Comparison of ENCODE assay signal across 8 cellular contexts in the genomic region with DNA sequence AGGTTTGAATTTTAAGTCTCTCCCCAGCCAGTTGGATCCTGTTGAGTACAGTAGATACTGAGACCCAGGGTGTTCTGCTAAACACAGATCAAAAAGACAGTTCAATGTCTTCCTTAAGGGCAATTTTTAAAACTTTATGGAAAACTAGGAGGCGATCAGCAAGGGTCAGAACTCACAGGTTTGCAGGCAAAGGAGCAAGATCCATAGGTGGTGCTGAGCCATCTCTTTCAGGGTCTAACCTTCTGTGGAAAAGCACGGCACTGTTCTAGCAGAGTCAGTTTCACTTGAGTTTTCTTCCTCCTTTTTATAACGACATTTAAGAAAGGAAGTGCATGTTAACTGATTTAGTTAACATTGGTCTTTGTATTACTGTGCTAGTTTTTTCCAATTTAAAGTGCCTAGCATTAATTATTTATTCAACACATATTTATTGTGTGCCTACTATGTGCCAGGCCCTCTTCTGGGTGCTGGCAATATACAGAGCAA. TPM values are rescaled to one million over a fixed set of nuclear protein-coding genes. Genes with fewer than 3 reads are reported as not detected.
A peak's percentile ranks its signal among the peaks of the same experiment; 100 is the strongest.
DNase-seq lines count a peak whose midpoint lies in the region; ATAC-seq, FAIRE-seq and TF ChIP-seq lines count a peak whose summit lies in the region.
"Had no signal": no experiment of that assay in that cellular context is flagged by ENCODE, and none has a peak within 500 bp of the region (broad histone marks: within the 10 kb centered on the region; RNA-seq: fewer than 3 reads in every experiment).

A gene with protein sequence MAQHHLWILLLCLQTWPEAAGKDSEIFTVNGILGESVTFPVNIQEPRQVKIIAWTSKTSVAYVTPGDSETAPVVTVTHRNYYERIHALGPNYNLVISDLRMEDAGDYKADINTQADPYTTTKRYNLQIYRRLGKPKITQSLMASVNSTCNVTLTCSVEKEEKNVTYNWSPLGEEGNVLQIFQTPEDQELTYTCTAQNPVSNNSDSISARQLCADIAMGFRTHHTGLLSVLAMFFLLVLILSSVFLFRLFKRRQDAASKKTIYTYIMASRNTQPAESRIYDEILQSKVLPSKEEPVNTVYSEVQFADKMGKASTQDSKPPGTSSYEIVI (minus strand): TSS at position 281 of the 486 bp plus-strand sequence. CDS start 59 bp downstream, at position 222.

- no peaks in the 10 kb centered on the region for H3K27me3 ChIP-seq in colonic mucosa
- H3K27me3 ChIP-seq in small intestine (ENCODE audit: control insufficient read depth in 2 of 2, insufficient read depth in 2 of 2, low read length in 2 of 2): no peaks in the 10 kb centered on the region
- no peaks in the 10 kb centered on the region for H3K27me3 ChIP-seq in hepatocyte

- H3K4me2 ChIP-seq in hepatocyte: no peak within 1 kb of the TSS

- H3K9me2 ChIP-seq in hepatocyte (replicated peaks; ENCODE audit: insufficient read depth): no peaks in the 10 kb centered on the region

- no peaks in the 10 kb centered on the region for H3K9me3 ChIP-seq in colonic mucosa
- H3K9me3 ChIP-seq in small intestine (ENCODE audit: control insufficient read depth, low read depth): no peaks in the 10 kb centered on the region
- no peaks in the 10 kb centered on the region for H3K9me3 ChIP-seq in hepatocyte (ENCODE audit: low read depth)

- peak within 1 kb of the TSS; percentile 4 for H3K27ac ChIP-seq in colonic mucosa
- H3K27ac ChIP-seq in small intestine (ENCODE audit: low read depth in 1 of 2, low read length in 1 of 2): peak within 1 kb of the TSS; percentile 55 to 80
- H3K27ac ChIP-seq in hepatocyte: no peak within 1 kb of the TSS

- no peaks in the 10 kb centered on the region for H3K79me2 ChIP-seq in hepatocyte

- no peak for TF ChIP-seq CTCF in colonic mucosa (IDR thresholded peaks at IDR 0.05)
- TF ChIP-seq CTCF in hepatocyte (IDR thresholded peaks at IDR 0.05; ENCODE audit: poor library complexity): no peak

- ATAC-seq in GM18511 (IDR thresholded peaks at IDR 0.05; ENCODE audit: unreplicated experiment) (peak; percentile 39), HG02938 (IDR thresholded peaks at IDR 0.05; ENCODE audit: unreplicated experiment) (no peak), GM21737 (IDR thresholded peaks at IDR 0.05; ENCODE audit: unreplicated experiment) (no peak)

- no peaks in the 10 kb centered on the region for H4K20me1 ChIP-seq in hepatocyte (ENCODE audit: insufficient read depth, poor library complexity, severe bottlenecking)

- H3K4me3 ChIP-seq in colonic mucosa (peak within 1 kb of the TSS; percentile 6), small intestine (ENCODE audit: low read depth in 1 of 2, low read length in 2 of 2) (peak within 1 kb of the TSS in 1 of 2 donors; percentile 36), hepatocyte (no peak within 1 kb of the TSS)

- H3K4me1 ChIP-seq in colonic mucosa (no peaks in the 10 kb centered on the region), small intestine (ENCODE audit: control insufficient read depth in 2 of 2, insufficient read depth in 1 of 2, low read depth in 1 of 2, low read length in 1 of 2) (no peaks in the 10 kb centered on the region), hepatocyte (ENCODE audit: insufficient read depth) (peaks cover 3% of the 10 kb centered on the region)

- no peak within 1 kb of the TSS for H3K9ac ChIP-seq in colonic mucosa (ENCODE audit: low read depth in 2 of 2, low read length in 2 of 2)

- H2AFZ ChIP-seq in hepatocyte: no peak within 1 kb of the TSS

- intact Hi-C loops in colonic mucosa (cut with DNase I): no loop called here

- 24 to 39% (median 33%) methylated on average over 3 of the region's 3 CpGs for WGBS in small intestine, 3 donors
- 79% methylated on average over 3 of the region's 3 CpGs for WGBS in hepatocyte (ENCODE audit: low lambda C conversion rate, missing lambda C conversion rate)

- DNase-seq in NOMO-1 (lab: John Stamatoyannopoulos, UW; ENCODE audit: unreplicated experiment in 2 of 2) (peak; percentile 64 to 81), colonic mucosa (no peak), small intestine (no peak), hepatocyte (ENCODE audit: low spot score) (no peak)
- DNase-seq: NCI-H446 had no signal

- no peaks in the 10 kb centered on the region for H3K36me3 ChIP-seq in colonic mucosa
- no peaks in the 10 kb centered on the region for H3K36me3 ChIP-seq in small intestine (ENCODE audit: control insufficient read depth in 2 of 2, insufficient read depth in 2 of 2, low read length in 2 of 2)
- H3K36me3 ChIP-seq in hepatocyte (replicated peaks; ENCODE audit: insufficient read depth, low read depth): no peaks in the 10 kb centered on the region

- no peak for FAIRE-seq in small intestine (lab: Jason Lieb, UNC)

RNA-seq across cellular contexts. Expression of the gene that starts here (rescaled TPM):
- total RNA-seq in colonic mucosa (1 to 10 TPM; 1.3 to 3.0 TPM), hepatocyte (0.23 and 0.60 TPM in 2 replicates)
- polyA plus RNA-seq in small intestine (under 1 TPM; 0.22 to 0.94 (median 0.27) TPM), hepatocyte (0.74 TPM in 1 of 2 replicates, not detected in the other)

Comparison
In these comparisons a context has a peak if more than half of its experiments do, and no peak if none do; other contexts are left out.
1. DNase-seq: peak in NOMO-1 (2 of 2); none in colonic mucosa (single experiment), small intestine (single experiment) and hepatocyte (single experiment).